In genomic region chr7:99791021-99791420, GRCh38 we compare ENCODE assay signal across 30 cellular contexts. TPM values are rescaled to one million over a fixed set of nuclear protein-coding genes. Genes with fewer than 3 reads are reported as not detected.
DNase-seq lines count a peak whose midpoint lies in the region; ATAC-seq and TF ChIP-seq lines count a peak whose summit lies in the region.
"Had no signal": no experiment of that assay in that cellular context is flagged by ENCODE, and none has a peak within 500 bp of the region (broad histone marks: within the 10 kb centered on the region; RNA-seq: fewer than 3 reads in every experiment).

No MANE protein-coding gene starts in this region.

- no peak for ATAC-seq in HG03432 (IDR thresholded peaks at IDR 0.05; ENCODE audit: unreplicated experiment)
- no peak for ATAC-seq in activated CD8-positive, alpha-beta T cell treated with anti-CD3 and anti-CD28 coated beads, Interleukin-2, amount 10 ng/mL, durations not matched to agents 7 days and 5 days
- ATAC-seq: GM12878 had no signal

- no peaks in the 10 kb centered on the region for H3K9me3 Mint-ChIP-seq in HFFc6
- H3K9me3 Mint-ChIP-seq in activated CD8-positive, alpha-beta T cell treated with anti-CD3 and anti-CD28 coated beads, Interleukin-2, amount 10 ng/mL, durations not matched to agents 7 days and 5 days (ENCODE audit: insufficient read depth): no peaks in the 10 kb centered on the region
- H3K9me3 Mint-ChIP-seq: activated T-cell treated with anti-CD3 and anti-CD28 coated beads, Interleukin-2, amount 50 U/mL, for 24 hours; neural progenitor cell had no signal

- peaks cover 32% of the 10 kb centered on the region for H3K4me1 ChIP-seq in ACC112 (ENCODE audit: control insufficient read depth, insufficient read depth, low read length, unreplicated experiment)
- H3K4me1 ChIP-seq: colonic mucosa, neural progenitor cell, sigmoid colon, upper lobe of left lung had no signal

- H3K27me3 Mint-ChIP-seq in HFFc6 (ENCODE audit: insufficient read depth): peaks cover 15% of the 10 kb centered on the region
- peaks cover 3% of the 10 kb centered on the region for H3K27me3 Mint-ChIP-seq in activated CD8-positive, alpha-beta T cell treated with anti-CD3 and anti-CD28 coated beads, Interleukin-2, amount 10 ng/mL, durations not matched to agents 7 days and 5 days (ENCODE audit: low read depth)

- H3K4me3 ChIP-seq in ACC112 (ENCODE audit: low read depth, low read length): no peak overlapping the region
- no peak overlapping the region for H3K4me3 ChIP-seq in kidney epithelial cell (ENCODE audit: low read depth, low read length)
- H3K4me3 ChIP-seq: adrenal gland, colonic mucosa, esophagus squamous epithelium, GM12878, neural progenitor cell, sigmoid colon, upper lobe of left lung had no signal

- POLR2A ChIA-PET in activated CD8-positive, alpha-beta T cell treated with anti-CD3 and anti-CD28 coated beads, Interleukin-2, amount 10 ng/mL, durations not matched to agents 7 days and 5 days (lab: Charles Lee): no interaction called here

- DNase-seq in HFFc6: peak; percentile 28
- peak; percentile 1 for DNase-seq in T1000 (lab: John Stamatoyannopoulos, UW)
- DNase-seq in kidney epithelial cell (ENCODE audit: low read depth): peak; percentile 85
- no peak for DNase-seq in iPS-NIHi11 (ENCODE audit: low spot score)
- no peak for DNase-seq in central memory CD4-positive, alpha-beta T cell
- no peak for DNase-seq in activated CD8-positive, alpha-beta T cell treated with anti-CD3 and anti-CD28 coated beads, Interleukin-2, amount 10 ng/mL, durations not matched to agents 7 days and 5 days
- DNase-seq: activated naive CD4-positive, alpha-beta T cell; activated T-cell treated with anti-CD3 and anti-CD28 coated beads, Interleukin-2, amount 50 U/mL, for 24 hours; colonic mucosa; DMS79; effector memory CD4-positive, alpha-beta T cell; esophagus squamous epithelium; KG1; MV-4-11; NCI-H1694 treated with DMSO at 0.1 percent for 48 hours; NCI-H2171; NCI-H526 treated with DMSO at 0.1 percent for 48 hours; posterior cingulate gyrus; sigmoid colon; upper lobe of left lung had no signal

- no peaks in the 10 kb centered on the region for H3K36me3 Mint-ChIP-seq in HFFc6 (ENCODE audit: low read depth)
- H3K36me3 Mint-ChIP-seq in activated CD8-positive, alpha-beta T cell treated with anti-CD3 and anti-CD28 coated beads, Interleukin-2, amount 10 ng/mL, durations not matched to agents 7 days and 5 days (ENCODE audit: low read depth): no peaks in the 10 kb centered on the region
- H3K36me3 Mint-ChIP-seq: neural progenitor cell had no signal

- H3K27ac Mint-ChIP-seq in HFFc6: no peak overlapping the region
- no peak overlapping the region for H3K27ac Mint-ChIP-seq in activated CD8-positive, alpha-beta T cell treated with anti-CD3 and anti-CD28 coated beads, Interleukin-2, amount 10 ng/mL, durations not matched to agents 7 days and 5 days
- H3K27ac Mint-ChIP-seq: activated T-cell treated with anti-CD3 and anti-CD28 coated beads, Interleukin-2, amount 50 U/mL, for 24 hours; neural progenitor cell had no signal

- no peaks in the 10 kb centered on the region for H3K36me3 ChIP-seq in ACC112 (ENCODE audit: insufficient read depth, low read length)
- no peaks in the 10 kb centered on the region for H3K36me3 ChIP-seq in kidney epithelial cell (ENCODE audit: control insufficient read depth, insufficient read depth, low read length)
- H3K36me3 ChIP-seq: adrenal gland, colonic mucosa, esophagus squamous epithelium, neural progenitor cell, sigmoid colon, upper lobe of left lung had no signal

- H3K27me3 ChIP-seq in ACC112 (ENCODE audit: insufficient read depth, low read length): peaks cover 15% of the 10 kb centered on the region
- no peaks in the 10 kb centered on the region for H3K27me3 ChIP-seq in kidney epithelial cell (ENCODE audit: control insufficient read depth, insufficient read depth, low read length)
- H3K27me3 ChIP-seq: adrenal gland, colonic mucosa, esophagus squamous epithelium, neural progenitor cell, sigmoid colon, upper lobe of left lung had no signal

- no peak overlapping the region for H2AFZ ChIP-seq in ACC112 (ENCODE audit: low read length, unreplicated experiment)
- H2AFZ ChIP-seq: neural progenitor cell had no signal

- no peak for TF ChIP-seq CTCF in HFFc6 (IDR thresholded peaks at IDR 0.05)
- no peak for TF ChIP-seq CTCF in kidney epithelial cell (IDR thresholded peaks at IDR 0.05; ENCODE audit: insufficient read depth, low read length, poor library complexity, severe bottlenecking)

- CTCF ChIA-PET in activated CD8-positive, alpha-beta T cell treated with anti-CD3 and anti-CD28 coated beads, Interleukin-2, amount 10 ng/mL, durations not matched to agents 7 days and 5 days (lab: Charles Lee): no interaction called here

- peak overlapping the region; percentile 2; the same call in 1 of the 2 replicates for H3K27ac ChIP-seq in ACC112 (ENCODE audit: low read depth, low read length)
- H3K27ac ChIP-seq: colonic mucosa, esophagus squamous epithelium, neural progenitor cell, sigmoid colon, upper lobe of left lung had no signal

- no peaks in the 10 kb centered on the region for H3K79me2 ChIP-seq in ACC112 (ENCODE audit: control insufficient read depth, insufficient read depth, low read length, unreplicated experiment)

- H3K4me3 Mint-ChIP-seq in HFFc6: no peak overlapping the region
- no peak overlapping the region for H3K4me3 Mint-ChIP-seq in activated CD8-positive, alpha-beta T cell treated with anti-CD3 and anti-CD28 coated beads, Interleukin-2, amount 10 ng/mL, durations not matched to agents 7 days and 5 days
- H3K4me3 Mint-ChIP-seq: activated T-cell treated with anti-CD3 and anti-CD28 coated beads, Interleukin-2, amount 50 U/mL, for 24 hours; neural progenitor cell had no signal

- H3K4me1 Mint-ChIP-seq in HFFc6 (ENCODE audit: low read depth): peaks cover 37% of the 10 kb centered on the region
- peaks cover 14% of the 10 kb centered on the region for H3K4me1 Mint-ChIP-seq in activated CD8-positive, alpha-beta T cell treated with anti-CD3 and anti-CD28 coated beads, Interleukin-2, amount 10 ng/mL, durations not matched to agents 7 days and 5 days (ENCODE audit: low read depth)
- H3K4me1 Mint-ChIP-seq: neural progenitor cell had no signal

RNA-seq across cellular contexts. Expression of gene CYP3A4, which starts 7.0 kb away (rescaled TPM):
- not detected for total RNA-seq in HFFc6 (2021; fragmentation: NEBNext Ultra II Directional; extraction: Animal tissue kit (Norgen Biotek cat#: 25700))
- not detected in 2 replicates for total RNA-seq in kidney epithelial cell
- not detected for total RNA-seq in activated CD8-positive, alpha-beta T cell treated with anti-CD3 and anti-CD28 coated beads, Interleukin-2, amount 10 ng/mL, durations not matched to agents 7 days and 5 days
- total RNA-seq: A172; activated CD8-positive, alpha-beta memory T cell treated with anti-CD3 and anti-CD28 coated beads for 36 hours; esophagus squamous epithelium; lung microvascular endothelial cell; sigmoid colon; SK-MEL-5; T-helper 1 cell treated with Interleukin-12 subunit alpha and Interleukin-12 subunit beta and Interleukin-4 antibody, amounts not matched to agents 30 ng/mL and 1 ng/mL, for 36 hours had no signal

RNA-seq across cellular contexts. Expression of gene CYP3A43, which starts 36.8 kb away (rescaled TPM):
- total RNA-seq in HFFc6 (2021; fragmentation: NEBNext Ultra II Directional; extraction: Animal tissue kit (Norgen Biotek cat#: 25700)): not detected
- total RNA-seq in kidney epithelial cell: not detected in 2 replicates
- not detected for total RNA-seq in activated CD8-positive, alpha-beta T cell treated with anti-CD3 and anti-CD28 coated beads, Interleukin-2, amount 10 ng/mL, durations not matched to agents 7 days and 5 days
- total RNA-seq: A172; activated CD8-positive, alpha-beta memory T cell treated with anti-CD3 and anti-CD28 coated beads for 36 hours; adrenal gland; colonic mucosa; esophagus squamous epithelium; GM12878; lung microvascular endothelial cell; SK-MEL-5; upper lobe of left lung had no signal

RNA-seq across cellular contexts. Expression of gene CYP3A7, which starts 56.0 kb away (rescaled TPM):
- under 1 TPM in 1 of 6 experiments, not detected in 5; 0.09 TPM for total RNA-seq in HFFc6 (2021; fragmentation: NEBNext Ultra II Directional; extraction: Animal tissue kit (Norgen Biotek cat#: 25700))
- not detected in 2 replicates for total RNA-seq in kidney epithelial cell
- not detected for total RNA-seq in activated CD8-positive, alpha-beta T cell treated with anti-CD3 and anti-CD28 coated beads, Interleukin-2, amount 10 ng/mL, durations not matched to agents 7 days and 5 days
- total RNA-seq: A172; activated CD8-positive, alpha-beta memory T cell treated with anti-CD3 and anti-CD28 coated beads for 36 hours; colonic mucosa; esophagus squamous epithelium; lung microvascular endothelial cell; SK-MEL-5; T-helper 1 cell treated with Interleukin-12 subunit alpha and Interleukin-12 subunit beta and Interleukin-4 antibody, amounts not matched to agents 30 ng/mL and 1 ng/mL, for 36 hours had no signal

Comparison
In these comparisons a context has a peak if more than half of its experiments do, and no peak if none do; other contexts are left out.
1. DNase-seq: peak in HFFc6 (single experiment), T1000 (single experiment) and kidney epithelial cell (single experiment); none in iPS-NIHi11 (single experiment), central memory CD4-positive, alpha-beta T cell (single experiment) and activated CD8-positive, alpha-beta T cell treated with anti-CD3 and anti-CD28 coated beads, Interleukin-2, amount 10 ng/mL, durations not matched to agents 7 days and 5 days (single experiment).